8 cellular contexts compared by ENCODE assay signal in genomic region chr18:44826418-44827259, GRCh38.
DNase-seq lines count a peak whose midpoint lies in the region; ATAC-seq and TF ChIP-seq lines count a peak whose summit lies in the region.

No MANE protein-coding gene starts in this region.

- peak overlapping the region; percentile 11 for H3K4me2 ChIP-seq in hepatocyte

- H3K79me2 ChIP-seq in hepatocyte: peaks cover 38% of the 10 kb centered on the region

- peak overlapping the region; percentile 83 for H3K27ac ChIP-seq in hepatocyte

- ATAC-seq in HG02642 (IDR thresholded peaks at IDR 0.05; ENCODE audit: poor library complexity, unreplicated experiment) (no peak), HG02970 (IDR thresholded peaks at IDR 0.05; ENCODE audit: low FRiP score, unreplicated experiment) (no peak)

- no peaks in the 10 kb centered on the region for H3K9me2 ChIP-seq in hepatocyte (replicated peaks; ENCODE audit: insufficient read depth)

- peaks cover 34% of the 10 kb centered on the region for H3K4me1 ChIP-seq in hepatocyte (ENCODE audit: insufficient read depth)

- TF ChIP-seq CTCF in hepatocyte (IDR thresholded peaks at IDR 0.05; ENCODE audit: poor library complexity): no peak

- no peaks in the 10 kb centered on the region for H4K20me1 ChIP-seq in hepatocyte (ENCODE audit: insufficient read depth, poor library complexity, severe bottlenecking)

- no peak overlapping the region for H2AFZ ChIP-seq in hepatocyte

- H3K36me3 ChIP-seq in hepatocyte (replicated peaks; ENCODE audit: insufficient read depth, low read depth): no peaks in the 10 kb centered on the region

- H3K9me3 ChIP-seq in hepatocyte (ENCODE audit: low read depth): no peaks in the 10 kb centered on the region

- DNase-seq in NCI-H1694 treated with DMSO at 0.1 percent for 48 hours (lab: John Stamatoyannopoulos, UW) (peak; percentile 8), NCI-H1694 (lab: John Stamatoyannopoulos, UW) (no peak), amniotic epithelial cell (ENCODE audit: low read depth) (peak; percentile 62), hepatocyte (ENCODE audit: low spot score) (peak; percentile 78), skeletal muscle cell (ENCODE audit: low read depth) (peak; percentile 97), SIG-M5 (lab: John Stamatoyannopoulos, UW) (no peak)

- no peaks in the 10 kb centered on the region for H3K27me3 ChIP-seq in hepatocyte

- H3K4me3 ChIP-seq in hepatocyte (no peak overlapping the region), skeletal muscle cell (ENCODE audit: low read depth, low read length) (no peak overlapping the region)

- WGBS in hepatocyte (ENCODE audit: low lambda C conversion rate, missing lambda C conversion rate): 59% methylated on average over 5 of the region's 5 CpGs

Comparison
In these comparisons a context has a peak if more than half of its experiments do, and no peak if none do; other contexts are left out.
1. DNase-seq: peak in NCI-H1694 treated with DMSO at 0.1 percent for 48 hours (single experiment), amniotic epithelial cell (single experiment), hepatocyte (single experiment) and skeletal muscle cell (single experiment); none in NCI-H1694 (single experiment) and SIG-M5 (single experiment).